In genomic region chr7:134031835-134032617, GRCh38 we compare ENCODE assay signal across 8 cellular contexts.
DNase-seq lines count a peak whose midpoint lies in the region; ATAC-seq and TF ChIP-seq lines count a peak whose summit lies in the region.
"Had no signal": no experiment of that assay in that cellular context is flagged by ENCODE, and none has a peak within 500 bp of the region (broad histone marks: within the 10 kb centered on the region; RNA-seq: fewer than 3 reads in every experiment).

No MANE protein-coding gene starts in this region.

- no peak overlapping the region for H3K9ac ChIP-seq in DND-41 (ENCODE audit: low read depth, low read length)
- no peak overlapping the region for H3K9ac ChIP-seq in smooth muscle cell (ENCODE audit: low read depth)

- DNase-seq in DND-41 = peak; percentile 84
- DNase-seq in Kasumi-1 (lab: John Stamatoyannopoulos, UW) = peak; percentile 3 to 6
- peak; percentile 50 for DNase-seq in SW480 (ENCODE audit: low spot score)
- DNase-seq in left ventricle myocardium inferior = peak; percentile 24
- no peak for DNase-seq in smooth muscle cell (lab: John Stamatoyannopoulos, UW; ENCODE audit: unreplicated experiment)
- no peak for DNase-seq in right lobe of liver
- DNase-seq: stimulated activated CD4-positive, alpha-beta T cell treated with anti-CD3 and anti-CD28 coated beads, Interleukin-4, amount 100 ng/mL, for 1 hour had no signal

- no peak for TF ChIP-seq POLR2A in right lobe of liver (IDR thresholded peaks at IDR 0.05)

- peak overlapping the region; percentile 58 for H3K27ac ChIP-seq in DND-41 (ENCODE audit: low read length)
- H3K27ac ChIP-seq in left ventricle myocardium inferior (replicated peaks) = no peak overlapping the region
- no peak overlapping the region for H3K27ac ChIP-seq in smooth muscle cell (ENCODE audit: low read depth)
- no peak overlapping the region for H3K27ac ChIP-seq in right lobe of liver

- peak; percentile 57 for TF ChIP-seq CTCF in DND-41 (IDR thresholded peaks at IDR 0.05; ENCODE audit: borderline replicate concordance, extremely low read depth, low read length, poor library complexity, severe bottlenecking)
- no peak for TF ChIP-seq CTCF in left ventricle myocardium inferior (IDR thresholded peaks at IDR 0.05; ENCODE audit: borderline replicate concordance)
- TF ChIP-seq CTCF in smooth muscle cell (IDR thresholded peaks at IDR 0.05; ENCODE audit: borderline replicate concordance, insufficient read depth, poor library complexity, severe bottlenecking) = no peak
- TF ChIP-seq CTCF in right lobe of liver (IDR thresholded peaks at IDR 0.05) = no peak

- H3K4me3 ChIP-seq in DND-41 (ENCODE audit: low read depth in 1 of 2, low read length in 2 of 2) (no peak overlapping the region), left ventricle myocardium inferior (no peak overlapping the region), smooth muscle cell (no peak overlapping the region), right lobe of liver (no peak overlapping the region)

- 90% methylated on average over 3 of the region's 3 CpGs for WGBS in smooth muscle cell (ENCODE audit: low lambda C conversion rate)
- 94% methylated on average over 2 of the region's 3 CpGs for WGBS in right lobe of liver (ENCODE audit: insufficient coverage, low coverage, low lambda C conversion rate, missing lambda C conversion rate)

- H3K36me3 ChIP-seq in DND-41 (ENCODE audit: insufficient read depth, low read length) (no peaks in the 10 kb centered on the region), left ventricle myocardium inferior (no peaks in the 10 kb centered on the region), smooth muscle cell (ENCODE audit: low read depth) (no peaks in the 10 kb centered on the region), right lobe of liver (no peaks in the 10 kb centered on the region)

- intact Hi-C loops in left ventricle myocardium inferior (cut with micrococcal nuclease) = no loop called here
- intact Hi-C loops in right lobe of liver (cut with DNase I) = no loop called here

- H2AFZ ChIP-seq in DND-41 (ENCODE audit: low read depth, low read length) (no peak overlapping the region), smooth muscle cell (ENCODE audit: low read depth) (no peak overlapping the region)

- H3K4me1 ChIP-seq in DND-41 (ENCODE audit: insufficient read depth, low read length) = peaks cover 24% of the 10 kb centered on the region
- peaks cover 9% of the 10 kb centered on the region for H3K4me1 ChIP-seq in left ventricle myocardium inferior
- no peaks in the 10 kb centered on the region for H3K4me1 ChIP-seq in smooth muscle cell (ENCODE audit: low read depth)
- H3K4me1 ChIP-seq in right lobe of liver = no peaks in the 10 kb centered on the region

- H3K9me3 ChIP-seq in DND-41 (ENCODE audit: insufficient read depth, low read length, severe bottlenecking) (no peaks in the 10 kb centered on the region), left ventricle myocardium inferior (replicated peaks) (no peaks in the 10 kb centered on the region), smooth muscle cell (replicated peaks; ENCODE audit: low read depth) (no peaks in the 10 kb centered on the region), right lobe of liver (peaks cover 0 to 3% (median 0%) of the 10 kb centered on the region in 4 donors)

- H3K79me2 ChIP-seq in DND-41 (ENCODE audit: insufficient read depth, low read length) = no peaks in the 10 kb centered on the region
- no peaks in the 10 kb centered on the region for H3K79me2 ChIP-seq in smooth muscle cell (ENCODE audit: low read depth)

- no peaks in the 10 kb centered on the region for H4K20me1 ChIP-seq in DND-41 (ENCODE audit: insufficient read depth, low read length)
- H4K20me1 ChIP-seq in smooth muscle cell (ENCODE audit: low read depth) = no peaks in the 10 kb centered on the region

- H3K4me2 ChIP-seq in DND-41 (ENCODE audit: insufficient read depth, low read length) (peak overlapping the region; percentile 1; the same call in 1 of the 2 replicates), smooth muscle cell (no peak overlapping the region)

- H3F3A ChIP-seq in smooth muscle cell (ENCODE audit: low read depth) = no peaks in the 10 kb centered on the region

- peak; percentile 98 for ATAC-seq in DND-41 (ENCODE audit: insufficient read depth, low read depth)
- ATAC-seq in GM21825 (IDR thresholded peaks at IDR 0.05; ENCODE audit: unreplicated experiment) = no peak
- no peak for ATAC-seq in right lobe of liver

- no peaks in the 10 kb centered on the region for H3K27me3 ChIP-seq in DND-41 (ENCODE audit: insufficient read depth, low read length, poor library complexity)
- H3K27me3 ChIP-seq in left ventricle myocardium inferior (ENCODE audit: low read depth) = no peaks in the 10 kb centered on the region
- no peaks in the 10 kb centered on the region for H3K27me3 ChIP-seq in smooth muscle cell (ENCODE audit: low read depth)
- H3K27me3 ChIP-seq in right lobe of liver = no peaks in the 10 kb centered on the region

Comparison
In these comparisons a context has a peak if more than half of its experiments do, and no peak if none do; other contexts are left out.
1. DNase-seq: peak in DND-41 (single experiment), Kasumi-1 (2 of 2), SW480 (single experiment) and left ventricle myocardium inferior (single experiment); none in smooth muscle cell (single experiment) and right lobe of liver (0 of 3).